In genomic region chr4:55528495-55528894, GRCh38 we compare ENCODE assay signal across 2 cellular contexts.
TF ChIP-seq lines count a peak whose summit lies in the region.

No MANE protein-coding gene starts in this region.

TF ChIP-seq in GM23338, 12 proteins besides CTCF, POLR2A, EP300 and RAD21 (continued from another document):
- TF ChIP-seq REST (IDR thresholded peaks at IDR 0.05; ENCODE audit: unreplicated experiment) (no peak), POLR2AphosphoS5 (IDR thresholded peaks at IDR 0.05; ENCODE audit: low read depth) (no peak), EZH2phosphoT487 (IDR thresholded peaks at IDR 0.05; ENCODE audit: unreplicated experiment) (no peak), ZNF331 (CRISPR knock-in tag; IDR thresholded peaks at IDR 0.05; ENCODE audit: low read depth) (no peak), STAT1 (IDR thresholded peaks at IDR 0.05; ENCODE audit: unreplicated experiment) (no peak), ZNF462 (CRISPR knock-in tag; IDR thresholded peaks at IDR 0.05) (no peak), CREB1 (CRISPR knock-in tag; IDR thresholded peaks at IDR 0.05; ENCODE audit: low read depth) (no peak), EZH2 (IDR thresholded peaks at IDR 0.05; ENCODE audit: low read depth, unreplicated experiment) (no peak), ETS1 (IDR thresholded peaks at IDR 0.05) (no peak), ZNF114 (CRISPR knock-in tag; IDR thresholded peaks at IDR 0.05) (no peak)

TF ChIP-seq in K562, 482 proteins besides CTCF, POLR2A, EP300 and RAD21 (continued from another document):
- no peak for TF ChIP-seq DEAF1 (CRISPR knock-in tag; IDR thresholded peaks at IDR 0.05)
- TF ChIP-seq TRIM25 (IDR thresholded peaks at IDR 0.05; ENCODE audit: borderline replicate concordance): no peak
- TF ChIP-seq CREB3 (tag; conservative IDR thresholded peaks at IDR 0.05; ENCODE audit: low read depth): no peak
- TF ChIP-seq NBN (IDR thresholded peaks at IDR 0.05; ENCODE audit: low read depth): no peak
- TF ChIP-seq ZNF511 (CRISPR knock-in tag; IDR thresholded peaks at IDR 0.05): no peak
- TF ChIP-seq JUND (IDR thresholded peaks at IDR 0.05; ENCODE audit: borderline replicate concordance, low read depth, low read length): no peak
- TF ChIP-seq JUND (tag; IDR thresholded peaks at IDR 0.05; ENCODE audit: borderline replicate concordance, low read depth, low read length): no peak
- TF ChIP-seq ATF7 (IDR thresholded peaks at IDR 0.05): no peak
- no peak for TF ChIP-seq RFX1 (IDR thresholded peaks at IDR 0.05)
- TF ChIP-seq TGIF2 (CRISPR knock-in tag; IDR thresholded peaks at IDR 0.05): no peak
- TF ChIP-seq SREBF2 (CRISPR knock-in tag; IDR thresholded peaks at IDR 0.05): no peak
- no peak for TF ChIP-seq CBX8 (IDR thresholded peaks at IDR 0.05; ENCODE audit: borderline replicate concordance, extremely low read depth, low read depth, low read length, poor library complexity, severe bottlenecking)
- no peak for TF ChIP-seq MYC (IDR thresholded peaks at IDR 0.05; ENCODE audit: low read depth, low read length)
- TF ChIP-seq MYC (CRISPR knock-in tag; IDR thresholded peaks at IDR 0.05; ENCODE audit: borderline replicate concordance, low read depth): no peak
